27 cellular contexts compared by ENCODE assay signal in the genomic region with DNA sequence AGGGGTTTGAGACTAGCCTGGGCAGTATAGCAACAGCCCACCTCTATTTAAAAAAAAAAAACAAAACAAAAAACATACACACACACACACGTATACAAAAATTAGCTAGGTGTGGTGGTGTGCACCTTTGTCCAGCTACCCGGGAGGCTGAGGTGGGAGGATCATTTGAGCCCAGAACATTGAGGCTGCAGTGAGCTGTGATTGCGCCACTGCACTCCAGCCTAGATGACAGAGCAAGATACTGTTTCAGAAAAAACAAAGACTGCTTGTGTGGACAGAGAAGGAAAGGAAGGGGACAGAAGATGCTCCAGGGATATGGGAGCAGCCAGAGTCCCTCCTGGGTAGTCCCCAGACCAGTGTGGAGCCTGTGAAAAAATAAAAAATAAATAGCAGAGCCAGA. TPM values are rescaled to one million over a fixed set of nuclear protein-coding genes. Genes with fewer than 3 reads are reported as not detected.
"Had no signal": no experiment of that assay in that cellular context is flagged by ENCODE, and none has a peak within 500 bp of the region (broad histone marks: within the 10 kb centered on the region; RNA-seq: fewer than 3 reads in every experiment).

No MANE protein-coding gene starts in this region.

- ATAC-seq: effector memory CD8-positive, alpha-beta T cell; heart right ventricle; psoas muscle; right cardiac atrium; stimulated activated memory B cell treated with anti-CD40 and anti-IgM and Interleukin-4, amounts not matched to agents 10 μg/mL and 1 μg/mL and 100 μg/mL, for 72 hours had no signal

- H3K27ac ChIP-seq: colonic mucosa, esophagus squamous epithelium, heart right ventricle, parathyroid adenoma, psoas muscle, skin epidermis, spleen, suprapubic skin, thyroid gland had no signal

- H3K4me3 Mint-ChIP-seq: dendritic cell treated with granulocyte-macrophage colony-stimulating factor and Interleukin-4, amounts not matched to agents 40 ng/mL and 50 ng/mL, for 4 days; effector memory CD8-positive, alpha-beta T cell; memory B cell; natural killer cell treated with Interleukin-12 subunit alpha and Interleukin-12 subunit beta and Interleukin-15 and Interleukin-18, amount 100 ng/mL, for 72 hours; neural progenitor cell; stimulated activated memory B cell treated with anti-CD40 and anti-IgM and Interleukin-4, amounts not matched to agents 10 μg/mL and 1 μg/mL and 100 μg/mL, for 72 hours; stimulated activated naive CD8-positive, alpha-beta T cell treated with anti-CD3 and anti-CD28 coated beads, Interleukin-15, Interleukin-2, amounts not matched to agents 100 ng/mL and 50 ng/mL, for 24 hours; type B pancreatic cell had no signal

- H3K36me3 Mint-ChIP-seq: memory B cell; natural killer cell treated with Interleukin-12 subunit alpha and Interleukin-12 subunit beta and Interleukin-15 and Interleukin-18, amount 100 ng/mL, for 72 hours; stimulated activated memory B cell treated with anti-CD40 and anti-IgM and Interleukin-4, amounts not matched to agents 10 μg/mL and 1 μg/mL and 100 μg/mL, for 72 hours had no signal

- H3K9me3 Mint-ChIP-seq: dendritic cell treated with granulocyte-macrophage colony-stimulating factor and Interleukin-4, amounts not matched to agents 40 ng/mL and 50 ng/mL, for 4 days; effector memory CD8-positive, alpha-beta T cell; memory B cell; natural killer cell treated with Interleukin-12 subunit alpha and Interleukin-12 subunit beta and Interleukin-15 and Interleukin-18, amount 100 ng/mL, for 72 hours; neural progenitor cell; stimulated activated memory B cell treated with anti-CD40 and anti-IgM and Interleukin-4, amounts not matched to agents 10 μg/mL and 1 μg/mL and 100 μg/mL, for 72 hours; stimulated activated naive CD8-positive, alpha-beta T cell treated with anti-CD3 and anti-CD28 coated beads, Interleukin-15, Interleukin-2, amounts not matched to agents 100 ng/mL and 50 ng/mL, for 24 hours; type B pancreatic cell had no signal

- H3K27me3 Mint-ChIP-seq: effector memory CD8-positive, alpha-beta T cell; natural killer cell treated with Interleukin-12 subunit alpha and Interleukin-12 subunit beta and Interleukin-15 and Interleukin-18, amount 100 ng/mL, for 72 hours; stimulated activated naive CD8-positive, alpha-beta T cell treated with anti-CD3 and anti-CD28 coated beads, Interleukin-15, Interleukin-2, amounts not matched to agents 100 ng/mL and 50 ng/mL, for 24 hours; type B pancreatic cell had no signal

- H3K27me3 ChIP-seq: colonic mucosa, esophagus squamous epithelium, heart right ventricle, neural progenitor cell, spleen, suprapubic skin, thyroid gland had no signal

- H3K4me3 ChIP-seq: colonic mucosa, esophagus squamous epithelium, heart right ventricle, lung, neural progenitor cell, psoas muscle, skin epidermis, spleen, suprapubic skin, thyroid gland had no signal

- DNase-seq: central memory CD4-positive, alpha-beta T cell; colonic mucosa; effector memory CD8-positive, alpha-beta T cell; erythroblast; esophagus squamous epithelium; foreskin melanocyte; glutamatergic neuron; heart right ventricle; hippocampal formation; kidney glomerular epithelial cell; psoas muscle; right cardiac atrium; stimulated activated CD4-positive, alpha-beta T cell treated with anti-CD3 and anti-CD28 coated beads, Interleukin-4, amount 100 ng/mL, for 4 hours; thyroid gland had no signal

- H3K27ac Mint-ChIP-seq: dendritic cell treated with granulocyte-macrophage colony-stimulating factor and Interleukin-4, amounts not matched to agents 40 ng/mL and 50 ng/mL, for 4 days; effector memory CD8-positive, alpha-beta T cell; memory B cell; natural killer cell treated with Interleukin-12 subunit alpha and Interleukin-12 subunit beta and Interleukin-15 and Interleukin-18, amount 100 ng/mL, for 72 hours; neural progenitor cell; stimulated activated memory B cell treated with anti-CD40 and anti-IgM and Interleukin-4, amounts not matched to agents 10 μg/mL and 1 μg/mL and 100 μg/mL, for 72 hours; stimulated activated naive CD8-positive, alpha-beta T cell treated with anti-CD3 and anti-CD28 coated beads, Interleukin-15, Interleukin-2, amounts not matched to agents 100 ng/mL and 50 ng/mL, for 24 hours; type B pancreatic cell had no signal

- H3K4me1 Mint-ChIP-seq: memory B cell; stimulated activated memory B cell treated with anti-CD40 and anti-IgM and Interleukin-4, amounts not matched to agents 10 μg/mL and 1 μg/mL and 100 μg/mL, for 72 hours had no signal

RNA-seq across cellular contexts. Expression of a gene that starts 58.3 kb away (rescaled TPM):
- total RNA-seq: osteoblast had no signal
